In the genomic region with DNA sequence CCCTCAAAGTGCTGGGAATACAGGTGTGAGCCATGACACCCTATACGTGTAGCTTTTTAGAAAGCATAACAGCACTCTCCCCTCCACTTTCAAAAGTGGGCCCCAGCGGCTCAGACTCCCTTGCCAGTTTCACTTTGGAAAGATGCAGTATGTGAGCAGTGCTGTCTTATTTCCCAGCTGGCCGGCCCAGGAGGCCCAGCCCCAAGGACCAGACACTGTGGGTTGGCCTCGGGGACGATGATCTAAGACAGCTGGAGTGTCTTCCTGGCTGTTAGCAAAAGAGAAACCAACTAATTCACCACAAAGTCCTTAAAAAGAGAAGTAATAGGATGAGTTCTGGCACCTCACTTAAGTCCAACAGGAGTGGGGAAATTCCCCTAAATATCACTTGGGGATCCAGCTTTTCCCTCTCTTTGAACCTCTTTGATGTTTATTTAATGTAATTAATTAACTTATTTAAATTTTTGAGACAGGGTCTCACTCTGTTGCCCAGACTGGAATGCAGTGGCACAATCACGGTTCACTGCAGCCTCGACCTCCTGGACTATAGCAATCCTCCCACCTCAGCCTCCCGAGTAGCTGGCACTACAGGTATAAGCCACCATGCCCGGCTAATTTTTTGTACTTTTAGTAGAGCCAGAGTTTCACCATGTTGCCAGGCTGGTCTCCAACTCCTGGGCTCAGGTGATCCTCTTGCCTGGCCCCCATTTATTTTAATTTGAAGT, we compare ENCODE assay signal across 8 cellular contexts. TPM values are rescaled to one million over a fixed set of nuclear protein-coding genes. Genes with fewer than 3 reads are reported as not detected.
A peak's percentile ranks its signal among the peaks of the same experiment; 100 is the strongest.
DNase-seq lines count a peak whose midpoint lies in the region; ATAC-seq and TF ChIP-seq lines count a peak whose summit lies in the region.

No MANE protein-coding gene starts in this region.

- H3K9me3 ChIP-seq in RWPE2 (ENCODE audit: severe bottlenecking) = no peaks in the 10 kb centered on the region
- no peaks in the 10 kb centered on the region for H3K9me3 ChIP-seq in Caco-2

- peaks cover 17% of the 10 kb centered on the region for H3K4me1 Mint-ChIP-seq in Caco-2 (ENCODE audit: low read depth, unreplicated experiment)

- TF ChIP-seq CTCF in RWPE2 (IDR thresholded peaks at IDR 0.05; ENCODE audit: poor library complexity, severe bottlenecking) (no peak), Caco-2 (IDR thresholded peaks at IDR 0.05; ENCODE audit: insufficient read depth in 1 of 2, low read depth in 1 of 2, low read length in 1 of 2, severe bottlenecking in 1 of 2, unreplicated experiment in 1 of 2) (no peak)

- intact Hi-C loops in Caco-2 (cut with micrococcal nuclease; ENCODE audit: unreplicated experiment) = no loop called here

- POLR2A ChIA-PET in Caco-2 (lab: Charles Lee) = no interaction called here

- DNase-seq in RWPE2 (ENCODE audit: low spot score) (no peak), fibroblast of the conjunctiva (ENCODE audit: low read depth) (peak; percentile 62), Caco-2 (no peak), iPS-NIHi11 (ENCODE audit: low spot score) (no peak)

- H3K36me3 Mint-ChIP-seq in Caco-2 (ENCODE audit: insufficient read depth, unreplicated experiment) = no peaks in the 10 kb centered on the region

- H3K4me3 ChIP-seq in RWPE2 (ENCODE audit: severe bottlenecking) = no peak overlapping the region
- no peak overlapping the region for H3K4me3 ChIP-seq in rectal smooth muscle tissue (ENCODE audit: low read length)
- H3K4me3 ChIP-seq in Caco-2 (ENCODE audit: low read depth, low read length) = no peak overlapping the region

- CTCF ChIA-PET in Caco-2 (lab: Charles Lee) = interaction anchor here (0.8 kb wide), 1 partner anchor 39 kb away, joined by 3 read pairs; no protein-coding TSS in a partner anchor

- H3K9me3 Mint-ChIP-seq in Caco-2 (ENCODE audit: unreplicated experiment) = no peaks in the 10 kb centered on the region

- BruUV-seq in Caco-2 (replicated peaks; lab: Mats Ljungman, UMichigan) = no TSS peak

- peak; percentile 76 for ATAC-seq in GM18858 (IDR thresholded peaks at IDR 0.05; ENCODE audit: unreplicated experiment)
- ATAC-seq in HG02852 (IDR thresholded peaks at IDR 0.05; ENCODE audit: unreplicated experiment) = peak; percentile 65
- no peak for ATAC-seq in RWPE2 (ENCODE audit: low read depth)
- no peak for ATAC-seq in GM21526 (IDR thresholded peaks at IDR 0.05; ENCODE audit: low FRiP score, unreplicated experiment)

- H3K27ac ChIP-seq in RWPE2 (ENCODE audit: poor library complexity, severe bottlenecking) = peak overlapping the region; percentile 6
- H3K27ac ChIP-seq in rectal smooth muscle tissue (ENCODE audit: low read depth, low read length) = peak overlapping the region; percentile 50

- H3K4me1 ChIP-seq in RWPE2 (ENCODE audit: insufficient read depth, poor library complexity, severe bottlenecking) = peaks cover 13% of the 10 kb centered on the region
- no peaks in the 10 kb centered on the region for H3K4me1 ChIP-seq in rectal smooth muscle tissue (ENCODE audit: control insufficient read depth, insufficient read depth, low read length)
- H3K4me1 ChIP-seq in Caco-2 = peaks cover 16% of the 10 kb centered on the region

- no peaks in the 10 kb centered on the region for H3K27me3 Mint-ChIP-seq in Caco-2 (ENCODE audit: insufficient read depth, unreplicated experiment)

- H3K36me3 ChIP-seq in RWPE2 (ENCODE audit: low read depth) (no peaks in the 10 kb centered on the region), rectal smooth muscle tissue (ENCODE audit: control insufficient read depth, insufficient read depth, low read length) (no peaks in the 10 kb centered on the region), Caco-2 (ENCODE audit: control insufficient read depth, insufficient read depth, low read length) (no peaks in the 10 kb centered on the region)

- H3K27ac Mint-ChIP-seq in Caco-2 (ENCODE audit: unreplicated experiment) = no peak overlapping the region

- no peak overlapping the region for H3K4me3 Mint-ChIP-seq in Caco-2 (ENCODE audit: unreplicated experiment)

- H3K9ac ChIP-seq in rectal smooth muscle tissue (ENCODE audit: low read length) = no peak overlapping the region

- no peaks in the 10 kb centered on the region for H3K27me3 ChIP-seq in RWPE2 (ENCODE audit: insufficient read depth, poor library complexity, severe bottlenecking)
- no peaks in the 10 kb centered on the region for H3K27me3 ChIP-seq in rectal smooth muscle tissue (ENCODE audit: control insufficient read depth, insufficient read depth, low read length)
- no peaks in the 10 kb centered on the region for H3K27me3 ChIP-seq in Caco-2 (replicated peaks; ENCODE audit: control insufficient read depth, insufficient read depth, low read length)

RNA-seq across cellular contexts. Expression of gene CLIC4, which starts 17.6 kb away (rescaled TPM):
- total RNA-seq in Caco-2 (2022) = 125 and 140 TPM in 2 replicates

Comparison
In these comparisons a context has a peak if more than half of its experiments do, and no peak if none do; other contexts are left out.
1. ATAC-seq: peak in GM18858 (single experiment) and HG02852 (single experiment); none in RWPE2 (single experiment) and GM21526 (single experiment).